Comparison of ENCODE assay signal across 8 cellular contexts in genomic region chr5:176216393-176216916, GRCh38. TPM values are rescaled to one million over a fixed set of nuclear protein-coding genes. Genes with fewer than 3 reads are reported as not detected.
DNase-seq lines count a peak whose midpoint lies in the region; ATAC-seq and TF ChIP-seq lines count a peak whose summit lies in the region.
"Not testable (repeated sequence)": the region's sequence is repeated elsewhere in the genome, so short reads cannot be mapped to it uniquely, and the experiment has no call there.

No MANE protein-coding gene starts in this region.

- H3K27ac ChIP-seq in left lung = not testable (repeated sequence)
- H3K27ac ChIP-seq in testis = peak overlapping the region; percentile 2 to 31

- H3K4me3 ChIP-seq in Caco-2 (ENCODE audit: low read depth, low read length); left lung; testis: not testable (repeated sequence)
- peak overlapping the region; percentile 17 for H3K4me3 ChIP-seq in endocrine pancreas (ENCODE audit: control insufficient read depth, insufficient read depth, low read length)

- POLR2A ChIA-PET in Caco-2 (lab: Charles Lee); naive thymus-derived CD8-positive, alpha-beta T cell (lab: Charles Lee): not testable (repeated sequence)

- intact Hi-C loops in Caco-2 (cut with micrococcal nuclease; ENCODE audit: unreplicated experiment); left lung (cut with DNase I); testis (cut with DNase I; ENCODE audit: low total_unique reads): not testable (repeated sequence)

- not testable (repeated sequence) for DNase-seq in Caco-2; naive thymus-derived CD8-positive, alpha-beta T cell
- DNase-seq in NCI-H2029 (lab: John Stamatoyannopoulos, UW) (peak; percentile 72), SHP77 (lab: John Stamatoyannopoulos, UW) (peak; percentile 32 to 53), left lung (peak; percentile 71 to 72), testis (peak; percentile 91)

- not testable (repeated sequence) for H3K9me3 ChIP-seq in Caco-2; endocrine pancreas (ENCODE audit: control insufficient read depth, low read length); left lung; testis

- H3K9ac ChIP-seq in endocrine pancreas (ENCODE audit: control insufficient read depth, insufficient read depth, low read length) = not testable (repeated sequence)

- not testable (repeated sequence) for H3K36me3 ChIP-seq in Caco-2 (ENCODE audit: control insufficient read depth, insufficient read depth, low read length); endocrine pancreas (ENCODE audit: control insufficient read depth, insufficient read depth, low read length); left lung; testis (ENCODE audit: low read depth, missing control alignments)

- 60 to 71% methylated on average over 8 to 9 of the region's 9 CpGs for WGBS in testis, 2 donors

- TF ChIP-seq CTCF in Caco-2 (IDR thresholded peaks at IDR 0.05; ENCODE audit: insufficient read depth in 1 of 2, low read depth in 1 of 2, low read length in 1 of 2, severe bottlenecking in 1 of 2, unreplicated experiment in 1 of 2); left lung (IDR thresholded peaks at IDR 0.05); testis (IDR thresholded peaks at IDR 0.05): not testable (repeated sequence)

- H3K27ac Mint-ChIP-seq in Caco-2 (ENCODE audit: unreplicated experiment) = peak overlapping the region; percentile 82
- H3K27ac Mint-ChIP-seq in activated T-helper 17 cell treated with anti-CD3 and anti-CD28 coated beads, Interleukin-2, amount 50 U/mL, for 72 hours = not testable (repeated sequence)
- peak overlapping the region in 2 of 10 donors; percentile 34 to 57 for H3K27ac Mint-ChIP-seq in naive thymus-derived CD8-positive, alpha-beta T cell

- not testable (repeated sequence) for H3K27me3 Mint-ChIP-seq in Caco-2 (ENCODE audit: insufficient read depth, unreplicated experiment)
- peaks cover 19% of the 10 kb centered on the region for H3K27me3 Mint-ChIP-seq in activated T-helper 17 cell treated with anti-CD3 and anti-CD28 coated beads, Interleukin-2, amount 50 U/mL, for 72 hours
- H3K27me3 Mint-ChIP-seq in naive thymus-derived CD8-positive, alpha-beta T cell = peaks cover 4 to 17% (median 11%) of the 10 kb centered on the region in 5 donors

- peak overlapping the region; percentile 18 for H3K4me3 Mint-ChIP-seq in Caco-2 (ENCODE audit: unreplicated experiment)
- H3K4me3 Mint-ChIP-seq in activated T-helper 17 cell treated with anti-CD3 and anti-CD28 coated beads, Interleukin-2, amount 50 U/mL, for 72 hours = peak overlapping the region; percentile 30
- peak overlapping the region; percentile 42 to 73 (median 46) for H3K4me3 Mint-ChIP-seq in naive thymus-derived CD8-positive, alpha-beta T cell

- ATAC-seq in activated T-helper 17 cell treated with anti-CD3 and anti-CD28 coated beads, Interleukin-2, amount 50 U/mL, for 72 hours (replicated peaks); naive thymus-derived CD8-positive, alpha-beta T cell: not testable (repeated sequence)
- peak; percentile 90 for ATAC-seq in left lung

- H3K4me1 ChIP-seq in Caco-2; endocrine pancreas (ENCODE audit: control insufficient read depth, insufficient read depth, low read length); left lung; testis: not testable (repeated sequence)

- TF ChIP-seq POLR2A in testis (IDR thresholded peaks at IDR 0.05) = not testable (repeated sequence)

- CTCF ChIA-PET in Caco-2 (lab: Charles Lee) = not testable (repeated sequence)

- BruUV-seq in Caco-2 (replicated peaks; lab: Mats Ljungman, UMichigan) = not testable (repeated sequence)

- H3K4me1 Mint-ChIP-seq in Caco-2 (ENCODE audit: low read depth, unreplicated experiment) = peaks cover 20% of the 10 kb centered on the region
- not testable (repeated sequence) for H3K4me1 Mint-ChIP-seq in activated T-helper 17 cell treated with anti-CD3 and anti-CD28 coated beads, Interleukin-2, amount 50 U/mL, for 72 hours; naive thymus-derived CD8-positive, alpha-beta T cell

- not testable (repeated sequence) for H3K36me3 Mint-ChIP-seq in Caco-2 (ENCODE audit: insufficient read depth, unreplicated experiment); activated T-helper 17 cell treated with anti-CD3 and anti-CD28 coated beads, Interleukin-2, amount 50 U/mL, for 72 hours (ENCODE audit: low read depth); naive thymus-derived CD8-positive, alpha-beta T cell

- H3K27me3 ChIP-seq in Caco-2 (replicated peaks; ENCODE audit: control insufficient read depth, insufficient read depth, low read length); endocrine pancreas (ENCODE audit: control insufficient read depth, insufficient read depth, low read length); left lung; testis: not testable (repeated sequence)

- H3K9me3 Mint-ChIP-seq in Caco-2 (ENCODE audit: unreplicated experiment); activated T-helper 17 cell treated with anti-CD3 and anti-CD28 coated beads, Interleukin-2, amount 50 U/mL, for 72 hours; naive thymus-derived CD8-positive, alpha-beta T cell: not testable (repeated sequence)

RNA-seq across cellular contexts. Expression of gene SIMC1, which starts 21.8 kb away (rescaled TPM):
- total RNA-seq in Caco-2 (2022) (40.2 and 42.3 TPM in 2 replicates), left lung (10 to 100 TPM; 13.4 to 14.7 TPM), testis (100 to 1,000 TPM; 106 to 119 TPM)
- 10 to 100 TPM; 17.9 to 28.5 TPM for total RNA-seq in activated T-helper 17 cell treated with anti-CD3 and anti-CD28 coated beads, Interleukin-2, amount 50 U/mL, for 72 hours
- total RNA-seq in naive thymus-derived CD8-positive, alpha-beta T cell = 10 to 100 TPM; 20.8 to 23.0 TPM
- 10 to 100 TPM in 1 of 3 donors, 1 to 10 TPM in 2; 2.4 to 11.1 (median 6.1) TPM for polyA plus RNA-seq in naive thymus-derived CD8-positive, alpha-beta T cell
- 97.9 TPM for polyA plus RNA-seq in testis (ENCODE audit: insufficient read depth, low read depth, low replicate concordance)
